ENCODE assay signal across 30 cellular contexts in genomic region chrY:8673896-8674295, GRCh38.
"Had no signal": no experiment of that assay in that cellular context is flagged by ENCODE, and none has a peak within 500 bp of the region (broad histone marks: within the 10 kb centered on the region; RNA-seq: fewer than 3 reads in every experiment).

No MANE protein-coding gene starts in this region.

- H3K4me3 Mint-ChIP-seq: activated CD4-positive, alpha-beta memory T cell treated with anti-CD3 and anti-CD28 coated beads for 36 hours; activated CD4-positive, alpha-beta T cell treated with anti-CD3 and anti-CD28 coated beads for 36 hours; activated CD4-positive, alpha-beta T cell treated with anti-CD3 and anti-CD28 coated beads, Interleukin-2, amount 10 ng/mL, durations not matched to agents 24 days and 14 days; activated CD8-positive, alpha-beta T cell treated with anti-CD3 and anti-CD28 coated beads, Interleukin-2, amount 10 ng/mL, durations not matched to agents 7 days and 5 days; activated naive CD4-positive, alpha-beta T cell treated with anti-CD3 and anti-CD28 coated beads, Interleukin-2, amount 10 ng/mL, durations not matched to agents 7 days and 5 days; activated naive CD8-positive, alpha-beta T cell treated with anti-CD3 and anti-CD28 coated beads, Interleukin-2, amount 10 ng/mL, durations not matched to agents 7 days and 5 days; activated T-cell treated with anti-CD3 and anti-CD28 coated beads, Interleukin-2, amount 50 U/mL, for 24 hours; activated T-cell treated with anti-CD3 and anti-CD28 coated beads, Interleukin-2, amount 50 U/mL, for 72 hours; brain; T-cell; T-helper 1 cell treated with Interleukin-12 subunit alpha and Interleukin-12 subunit beta and Interleukin-4 antibody, amounts not matched to agents 30 μg/mL and 1 μg/mL, for 36 hours had no signal

- H3K36me3 ChIP-seq: ascending aorta, breast epithelium, cardiac muscle cell, colonic mucosa, esophagus squamous epithelium, gastroesophageal sphincter had no signal

- H3K27ac ChIP-seq: ascending aorta, breast epithelium, cardiac muscle cell, colonic mucosa, epithelial cell of prostate, esophagus squamous epithelium, gastroesophageal sphincter had no signal

- H3K27me3 ChIP-seq: ascending aorta, breast epithelium, cardiac muscle cell, colonic mucosa, esophagus squamous epithelium, gastroesophageal sphincter had no signal

- H3K36me3 Mint-ChIP-seq: activated CD4-positive, alpha-beta memory T cell treated with anti-CD3 and anti-CD28 coated beads for 36 hours; activated naive CD4-positive, alpha-beta T cell treated with anti-CD3 and anti-CD28 coated beads, Interleukin-2, amount 10 ng/mL, durations not matched to agents 7 days and 5 days; activated naive CD4-positive, alpha-beta T cell treated with anti-CD3 and anti-CD28 coated beads, Interleukin-2, amount 50 U/mL, for 72 hours; activated naive CD8-positive, alpha-beta T cell treated with anti-CD3 and anti-CD28 coated beads, Interleukin-2, amount 10 ng/mL, durations not matched to agents 7 days and 5 days; brain; T-cell had no signal

- H3K9me3 Mint-ChIP-seq: activated CD4-positive, alpha-beta memory T cell treated with anti-CD3 and anti-CD28 coated beads for 36 hours; activated CD4-positive, alpha-beta T cell treated with anti-CD3 and anti-CD28 coated beads, Interleukin-2, amount 10 ng/mL, durations not matched to agents 24 days and 14 days; activated naive CD4-positive, alpha-beta T cell treated with anti-CD3 and anti-CD28 coated beads, Interleukin-2, amount 10 ng/mL, durations not matched to agents 7 days and 5 days; activated naive CD4-positive, alpha-beta T cell treated with anti-CD3 and anti-CD28 coated beads, Interleukin-2, amount 50 U/mL, for 72 hours; activated naive CD8-positive, alpha-beta T cell treated with anti-CD3 and anti-CD28 coated beads, Interleukin-2, amount 10 ng/mL, durations not matched to agents 7 days and 5 days; activated T-cell treated with anti-CD3 and anti-CD28 coated beads, Interleukin-2, amount 50 U/mL, for 24 hours; activated T-cell treated with anti-CD3 and anti-CD28 coated beads, Interleukin-2, amount 50 U/mL, for 72 hours; T-cell; T-helper 1 cell treated with Interleukin-12 subunit alpha and Interleukin-12 subunit beta and Interleukin-4 antibody, amounts not matched to agents 30 μg/mL and 1 μg/mL, for 36 hours had no signal

- H3K4me1 ChIP-seq: ascending aorta, breast epithelium, colonic mucosa, esophagus squamous epithelium, gastroesophageal sphincter had no signal

- H3K27me3 Mint-ChIP-seq: activated CD4-positive, alpha-beta memory T cell treated with anti-CD3 and anti-CD28 coated beads for 36 hours; activated CD4-positive, alpha-beta T cell treated with anti-CD3 and anti-CD28 coated beads for 36 hours; activated CD4-positive, alpha-beta T cell treated with anti-CD3 and anti-CD28 coated beads, Interleukin-2, amount 10 ng/mL, durations not matched to agents 24 days and 14 days; activated naive CD4-positive, alpha-beta T cell treated with anti-CD3 and anti-CD28 coated beads, Interleukin-2, amount 10 ng/mL, durations not matched to agents 7 days and 5 days; activated naive CD8-positive, alpha-beta T cell treated with anti-CD3 and anti-CD28 coated beads, Interleukin-2, amount 10 ng/mL, durations not matched to agents 7 days and 5 days; activated T-cell treated with anti-CD3 and anti-CD28 coated beads, Interleukin-2, amount 50 U/mL, for 24 hours; brain; T-cell had no signal

- H3K4me1 Mint-ChIP-seq: activated CD4-positive, alpha-beta T cell treated with anti-CD3 and anti-CD28 coated beads for 36 hours; activated CD4-positive, alpha-beta T cell treated with anti-CD3 and anti-CD28 coated beads, Interleukin-2, amount 10 ng/mL, durations not matched to agents 24 days and 14 days; activated naive CD4-positive, alpha-beta T cell treated with anti-CD3 and anti-CD28 coated beads, Interleukin-2, amount 10 ng/mL, durations not matched to agents 7 days and 5 days; activated naive CD8-positive, alpha-beta T cell treated with anti-CD3 and anti-CD28 coated beads, Interleukin-2, amount 10 ng/mL, durations not matched to agents 7 days and 5 days; brain; T-cell had no signal

- H3K4me3 ChIP-seq: ascending aorta, breast epithelium, cardiac muscle cell, colonic mucosa, esophagus squamous epithelium, gastroesophageal sphincter had no signal

- H3K27ac Mint-ChIP-seq: activated CD4-positive, alpha-beta memory T cell treated with anti-CD3 and anti-CD28 coated beads for 36 hours; activated CD4-positive, alpha-beta T cell treated with anti-CD3 and anti-CD28 coated beads for 36 hours; activated CD4-positive, alpha-beta T cell treated with anti-CD3 and anti-CD28 coated beads, Interleukin-2, amount 10 ng/mL, durations not matched to agents 24 days and 14 days; activated CD8-positive, alpha-beta T cell treated with anti-CD3 and anti-CD28 coated beads, Interleukin-2, amount 10 ng/mL, durations not matched to agents 7 days and 5 days; activated naive CD4-positive, alpha-beta T cell treated with anti-CD3 and anti-CD28 coated beads, Interleukin-2, amount 10 ng/mL, durations not matched to agents 7 days and 5 days; activated naive CD4-positive, alpha-beta T cell treated with anti-CD3 and anti-CD28 coated beads, Interleukin-2, amount 50 U/mL, for 72 hours; activated naive CD8-positive, alpha-beta T cell treated with anti-CD3 and anti-CD28 coated beads, Interleukin-2, amount 10 ng/mL, durations not matched to agents 7 days and 5 days; activated T-cell treated with anti-CD3 and anti-CD28 coated beads, Interleukin-2, amount 50 U/mL, for 24 hours; activated T-cell treated with anti-CD3 and anti-CD28 coated beads, Interleukin-2, amount 50 U/mL, for 72 hours; brain; T-cell; T-helper 1 cell treated with Interleukin-12 subunit alpha and Interleukin-12 subunit beta and Interleukin-4 antibody, amounts not matched to agents 30 μg/mL and 1 μg/mL, for 36 hours had no signal

- ATAC-seq: activated CD4-positive, alpha-beta T cell treated with anti-CD3 and anti-CD28 coated beads for 36 hours; activated CD8-positive, alpha-beta T cell treated with anti-CD3 and anti-CD28 coated beads, Interleukin-2, amount 10 ng/mL, durations not matched to agents 7 days and 5 days; activated naive CD4-positive, alpha-beta T cell treated with anti-CD3 and anti-CD28 coated beads, Interleukin-2, amount 50 U/mL, for 72 hours; activated T-cell treated with anti-CD3 and anti-CD28 coated beads, Interleukin-2, amount 50 U/mL, for 72 hours; gastroesophageal sphincter; T-cell had no signal

- H3K9me3 ChIP-seq: ascending aorta, breast epithelium, colonic mucosa, esophagus squamous epithelium, gastroesophageal sphincter had no signal

- DNase-seq: activated CD4-positive, alpha-beta memory T cell treated with anti-CD3 and anti-CD28 coated beads for 36 hours; activated CD4-positive, alpha-beta T cell treated with anti-CD3 and anti-CD28 coated beads for 36 hours; activated CD4-positive, alpha-beta T cell treated with anti-CD3 and anti-CD28 coated beads, Interleukin-2, amount 10 ng/mL, durations not matched to agents 24 days and 14 days; activated CD4-positive, CD25-positive, alpha-beta regulatory T cell; activated CD4-positive, CD25-positive, alpha-beta regulatory T cell treated with anti-CD3 and anti-CD28 coated beads, Interleukin-2, amount 50 U/mL, for 72 hours; activated CD8-positive, alpha-beta memory T cell treated with anti-CD3 and anti-CD28 coated beads, Interleukin-2, amount 50 U/mL, for 48 hours; activated CD8-positive, alpha-beta T cell treated with anti-CD3 and anti-CD28 coated beads, Interleukin-2, amount 10 ng/mL, durations not matched to agents 7 days and 5 days; activated gamma-delta T cell; activated naive CD4-positive, alpha-beta T cell; activated naive CD4-positive, alpha-beta T cell treated with anti-CD3 and anti-CD28 coated beads, Interleukin-2, amount 10 ng/mL, durations not matched to agents 7 days and 5 days; activated naive CD8-positive, alpha-beta T cell treated with anti-CD3 and anti-CD28 coated beads, Interleukin-2, amount 10 ng/mL, durations not matched to agents 7 days and 5 days; activated T-cell treated with anti-CD3 and anti-CD28 coated beads for 4 hours; activated T-cell treated with anti-CD3 and anti-CD28 coated beads, Interleukin-2, amount 50 U/mL, for 24 hours; activated T-cell treated with anti-CD3 and anti-CD28 coated beads, Interleukin-2, amount 50 U/mL, for 72 hours; central memory CD4-positive, alpha-beta T cell; cerebellar nuclear complex; colonic mucosa; effector CD8-positive, alpha-beta T cell; esophagus squamous epithelium; foreskin melanocyte; T-cell; T1000 had no signal
